8 cellular contexts compared by ENCODE assay signal in the genomic region with DNA sequence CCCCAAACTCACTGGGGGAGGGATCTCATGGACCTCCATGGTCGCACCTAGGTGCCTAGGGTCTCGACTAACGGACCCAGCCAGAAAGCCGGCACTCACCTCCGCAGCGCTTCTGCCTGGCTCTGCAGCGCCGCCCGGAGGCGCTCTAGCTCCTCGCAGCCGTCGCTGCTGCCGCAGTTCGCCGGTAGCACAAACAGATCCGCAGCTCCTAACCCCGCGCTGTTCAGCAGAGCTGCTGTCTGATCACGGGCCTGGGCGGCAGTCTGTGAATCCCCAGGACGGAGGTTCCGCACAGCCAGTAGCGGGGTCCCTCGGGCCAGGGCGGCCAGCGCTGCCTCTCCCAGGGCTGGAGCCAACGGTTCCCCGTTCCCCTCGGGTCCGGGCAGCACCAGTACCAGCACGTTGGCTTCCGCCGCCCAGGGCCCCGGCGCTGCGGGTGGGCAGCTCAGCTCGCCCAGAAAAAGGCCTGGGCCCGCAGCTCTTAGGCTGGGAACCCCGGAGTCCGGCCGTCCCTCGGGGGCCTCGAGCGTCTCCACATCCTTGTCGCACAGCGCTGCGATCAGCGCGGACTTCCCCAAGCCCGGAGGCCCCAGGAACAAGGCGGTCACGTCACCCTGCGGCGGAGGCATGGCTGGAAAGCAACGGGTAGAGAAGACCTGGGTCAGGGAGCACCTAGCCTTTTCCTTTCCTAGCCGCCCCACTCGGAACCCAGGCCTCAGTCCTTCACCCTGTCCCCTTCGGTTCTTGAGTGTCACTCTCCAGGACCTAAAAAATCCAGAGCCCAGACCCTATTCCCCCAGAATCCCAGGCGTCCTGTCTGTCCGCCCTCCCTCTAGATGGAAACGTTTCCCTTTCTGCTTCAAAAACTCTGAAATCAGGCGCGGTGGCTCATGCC. TPM values are rescaled to one million over a fixed set of nuclear protein-coding genes. Genes with fewer than 3 reads are reported as not detected.
A peak's percentile ranks its signal among the peaks of the same experiment; 100 is the strongest.
DNase-seq lines count a peak whose midpoint lies in the region; ATAC-seq, FAIRE-seq and TF ChIP-seq lines count a peak whose summit lies in the region.

No MANE protein-coding gene starts in this region.

- H3K4me1 ChIP-seq in HUES64 (ENCODE audit: insufficient read depth, low read length), result peaks cover 5% of the 10 kb centered on the region; the same call in 1 of the 2 replicates
- peaks cover 6 to 21% (median 17%) of the 10 kb centered on the region in 3 donors for H3K4me1 ChIP-seq in pancreas
- H3K4me1 ChIP-seq in transverse colon, result peaks cover 25 to 40% (median 31%) of the 10 kb centered on the region in 4 donors

- H3K9me3 ChIP-seq in HUES64 (ENCODE audit: insufficient read depth, low read depth, low read length), result no peaks in the 10 kb centered on the region
- no peaks in the 10 kb centered on the region for H3K9me3 ChIP-seq in pancreas
- no peaks in the 10 kb centered on the region for H3K9me3 ChIP-seq in transverse colon

- TF ChIP-seq CTCF in pancreas (IDR thresholded peaks at IDR 0.05) (peak; percentile 17 to 43 (median 32)), transverse colon (IDR thresholded peaks at IDR 0.05) (peak; percentile 57 to 86 (median 75))

- peak; percentile 26 for TF ChIP-seq POLR2A in transverse colon (IDR thresholded peaks at IDR 0.05)

- H3K36me3 ChIP-seq in HUES64 (ENCODE audit: insufficient read depth, low read length), result peaks cover 50% of the 10 kb centered on the region
- H3K36me3 ChIP-seq in pancreas, result peaks cover 0 to 15% (median 12%) of the 10 kb centered on the region in 3 donors
- peaks cover 0 to 20% (median 9%) of the 10 kb centered on the region in 4 donors for H3K36me3 ChIP-seq in transverse colon

- peak; percentile 65 for DNase-seq in EH (ENCODE audit: low read depth)
- DNase-seq in SHP77 (lab: John Stamatoyannopoulos, UW), result peak; percentile 18 to 60
- peak; percentile 50 for DNase-seq in activated gamma-delta T cell treated with anti-CD3 and anti-CD28 coated beads, Interleukin-2, amount 50 U/mL, for 16 hours (ENCODE audit: low read depth)
- DNase-seq in germinal center (ENCODE audit: low spot score), result peak; percentile 63
- DNase-seq in pancreas, result peak; percentile 38 to 83 (median 62)
- peak; percentile 62 for DNase-seq in transverse colon

- H3K27ac ChIP-seq in HUES64 (ENCODE audit: low read depth, low read length) (no peak overlapping the region; the same call in 1 of the 2 replicates), pancreas (peak overlapping the region; percentile 74 to 99 (median 96)), transverse colon (peak overlapping the region; percentile 86 to 98 (median 96))

- 4% methylated on average over 64 of the region's 64 CpGs for WGBS in HUES64
- WGBS in pancreas, 2 donors, result 1 to 3% methylated on average over 55 to 64 of the region's 64 CpGs
- 2% methylated on average over 43 of the region's 64 CpGs; no CpG with 5 or more reads in 1 of the 2 donors for WGBS in transverse colon (ENCODE audit: low coverage in 1 of 2), 2 donors

- peak overlapping the region; percentile 79 for H3K9ac ChIP-seq in HUES64 (ENCODE audit: low read depth, low read length)

- H3K27me3 ChIP-seq in HUES64 (ENCODE audit: insufficient read depth, low read length), result no peaks in the 10 kb centered on the region
- no peaks in the 10 kb centered on the region for H3K27me3 ChIP-seq in pancreas
- H3K27me3 ChIP-seq in transverse colon, result no peaks in the 10 kb centered on the region

- no peak for TF ChIP-seq EP300 in transverse colon (IDR thresholded peaks at IDR 0.05; ENCODE audit: low read depth)

- intact Hi-C loops in pancreas (cut with DNase I), result no loop called here
- intact Hi-C loops in transverse colon (cut with DNase I; ENCODE audit: low total_unique reads), result loop anchor here (10.0 kb wide), 1 partner anchor 60 kb away; the partner anchor contains the start of gene ZNF575

- FAIRE-seq in pancreas (lab: Jason Lieb, UNC), result no peak

- H3K4me3 ChIP-seq in HUES64 (ENCODE audit: low read length), result peak overlapping the region; percentile 86
- peak overlapping the region; percentile 46 to 60 (median 53) for H3K4me3 ChIP-seq in pancreas
- peak overlapping the region; percentile 44 to 88 (median 62) for H3K4me3 ChIP-seq in transverse colon

- in situ Hi-C loops in transverse colon (cut with MboI; ENCODE audit: low pct_ligation_motif_present in 1 of 4, low pct_unique_long_range_greater_than_20kb in 1 of 4, low sequenced_read_pairs in 3 of 4), result no loop called here

- ATAC-seq in pancreas, result peak in 3 of 4 donors; percentile 41 to 58 (median 44)
- no peak for ATAC-seq in GM21447 (IDR thresholded peaks at IDR 0.05; ENCODE audit: unreplicated experiment)

RNA-seq across cellular contexts. Expression of gene IRGQ, which starts 1.0 kb away (rescaled TPM):
- 8.2 TPM for polyA plus RNA-seq in HUES64 (2013, experiment 1 of 2)
- polyA plus RNA-seq in HUES64 (2013, experiment 2 of 2), result 7.2 TPM
- total RNA-seq in pancreas (10 to 100 TPM in 3 of 6 donors, 1 to 10 TPM in 3; 8.2 to 14.7 (median 11.0) TPM), transverse colon (10 to 100 TPM; 15.7 to 32.5 (median 24.7) TPM)
- polyA plus RNA-seq in pancreas, result 1 to 10 TPM; 4.3 to 6.1 TPM

RNA-seq across cellular contexts. Expression of gene ZNF576, which starts 1.4 kb away (rescaled TPM):
- polyA plus RNA-seq in HUES64 (2013, experiment 1 of 2), result 9.9 TPM
- 9.3 TPM for polyA plus RNA-seq in HUES64 (2013, experiment 2 of 2)
- total RNA-seq in pancreas, result 1 to 10 TPM; 5.2 to 8.6 (median 6.2) TPM
- 1 to 10 TPM; 7.5 to 8.4 TPM for polyA plus RNA-seq in pancreas
- total RNA-seq in transverse colon, result 10 to 100 TPM in 2 of 4 donors, 1 to 10 TPM in 2; 3.7 to 11.9 (median 9.8) TPM

RNA-seq across cellular contexts. Expression of gene SRRM5, which starts 16.9 kb away (rescaled TPM):
- polyA plus RNA-seq in HUES64 (2013, experiment 1 of 2), result 0.10 TPM
- polyA plus RNA-seq in HUES64 (2013, experiment 2 of 2), result not detected
- total RNA-seq in pancreas (under 1 TPM in 4 of 6 donors, not detected in 2; 0.06 to 0.28 (median 0.22) TPM), transverse colon (1 to 10 TPM in 1 of 4 donors, under 1 TPM in 2, not detected in 1; 0.14 to 2.2 (median 0.64) TPM)
- 1 to 10 TPM in 1 of 2 donors, under 1 TPM in 1; 0.87 to 1.3 TPM for polyA plus RNA-seq in pancreas

RNA-seq across cellular contexts. Expression of gene PINLYP, which starts 19.4 kb away (rescaled TPM):
- 2.6 TPM for polyA plus RNA-seq in HUES64 (2013, experiment 1 of 2)
- polyA plus RNA-seq in HUES64 (2013, experiment 2 of 2), result 3.9 TPM
- total RNA-seq in pancreas (1 to 10 TPM in 2 of 6 donors, under 1 TPM in 4; 0.51 to 1.5 (median 0.60) TPM), transverse colon (1 to 10 TPM in 3 of 4 donors, not detected in 1; 1.1 to 4.0 (median 1.6) TPM)
- 1 to 10 TPM; 5.2 to 7.2 TPM for polyA plus RNA-seq in pancreas

RNA-seq across cellular contexts. Expression of gene XRCC1, which starts 19.6 kb away (rescaled TPM):
- polyA plus RNA-seq in HUES64 (2013, experiment 1 of 2), result 34.3 TPM
- polyA plus RNA-seq in HUES64 (2013, experiment 2 of 2), result 39.1 TPM
- total RNA-seq in pancreas (10 to 100 TPM in 5 of 6 donors, 1 to 10 TPM in 1; 9.3 to 13.5 (median 12.0) TPM), transverse colon (100 to 1,000 TPM in 1 of 4 donors, 10 to 100 TPM in 2, 1 to 10 TPM in 1; 8.0 to 147 (median 15.8) TPM)
- polyA plus RNA-seq in pancreas, result 10 to 100 TPM; 15.0 to 19.3 TPM
